Comparison of ENCODE assay signal across 39 cellular contexts in genomic region chr3:44186712-44187111, GRCh38. TPM values are rescaled to one million over a fixed set of nuclear protein-coding genes. Genes with fewer than 3 reads are reported as not detected.
"Had no signal": no experiment of that assay in that cellular context is flagged by ENCODE, and none has a peak within 500 bp of the region (broad histone marks: within the 10 kb centered on the region; RNA-seq: fewer than 3 reads in every experiment).

No MANE protein-coding gene starts in this region.

- H3K27me3 ChIP-seq: brain microvascular endothelial cell, MG63 had no signal

- DNase-seq: activated CD4-positive, alpha-beta memory T cell treated with anti-CD3 and anti-CD28 coated beads, Interleukin-2, amount 10 ng/mL, durations not matched to agents 7 days and 5 days; activated CD4-positive, alpha-beta T cell treated with anti-CD3 and anti-CD28 coated beads for 1 hour; activated CD4-positive, alpha-beta T cell treated with anti-CD3 and anti-CD28 coated beads for 48 hours; activated CD4-positive, CD25-positive, alpha-beta regulatory T cell; activated CD8-positive, alpha-beta memory T cell treated with anti-CD3 and anti-CD28 coated beads for 24 hours; activated CD8-positive, alpha-beta memory T cell treated with anti-CD3 and anti-CD28 coated beads, Interleukin-2, amount 10 ng/mL, durations not matched to agents 7 days and 5 days; activated CD8-positive, alpha-beta memory T cell treated with anti-CD3 and anti-CD28 coated beads, Interleukin-2, amount 50 U/mL, for 48 hours; activated effector memory CD4-positive, alpha-beta T cell treated with Interleukin-2 at 50 U/mL for 16 hours; activated naive CD4-positive, alpha-beta T cell treated with anti-CD3 and anti-CD28 coated beads, Interleukin-2, amount 10 ng/mL, durations not matched to agents 7 days and 5 days; activated naive CD8-positive, alpha-beta T cell treated with anti-CD3 and anti-CD28 coated beads, Interleukin-2, amount 50 U/mL, for 24 hours; activated T-cell treated with anti-CD3 and anti-CD28 coated beads, Interleukin-2, amount 50 U/mL, for 48 hours; anterior cingulate cortex; brain microvascular endothelial cell; central memory CD4-positive, alpha-beta T cell; Kasumi-1; MG63; MV-4-11; NCI-H1092; NCI-H1417; NCI-H146; NCI-H187; NCI-H2029 treated with DMSO at 0.1 percent for 48 hours; NCI-H2171 treated with DMSO at 0.1 percent for 48 hours; NCI-H2227 treated with DMSO at 0.1 percent for 48 hours; NCI-H446; NCI-H510A treated with DMSO at 0.1 percent for 48 hours; NCI-H526 treated with DMSO at 0.1 percent for 48 hours; NCI-H82; PC-9; Right ventricle myocardium superior; T1000; WERI-Rb-1 had no signal

- H3K4me3 ChIP-seq: MG63, PC-9, SK-N-MC had no signal

- H3K9me3 ChIP-seq: MG63 had no signal

- H2AFZ ChIP-seq: PC-9 had no signal

- H3K36me3 ChIP-seq: brain microvascular endothelial cell, MG63, WERI-Rb-1 had no signal

- H3K4me2 ChIP-seq: PC-9 had no signal

- FAIRE-seq: colon, RCC 7860 had no signal

- H3K4me1 Mint-ChIP-seq: activated CD4-positive, alpha-beta memory T cell treated with anti-CD3 and anti-CD28 coated beads, Interleukin-2, amount 10 ng/mL, durations not matched to agents 7 days and 5 days; activated CD8-positive, alpha-beta memory T cell treated with anti-CD3 and anti-CD28 coated beads, Interleukin-2, amount 10 ng/mL, durations not matched to agents 7 days and 5 days; activated naive CD4-positive, alpha-beta T cell treated with anti-CD3 and anti-CD28 coated beads, Interleukin-2, amount 10 ng/mL, durations not matched to agents 7 days and 5 days had no signal

- ATAC-seq: activated CD8-positive, alpha-beta memory T cell treated with anti-CD3 and anti-CD28 coated beads, Interleukin-2, amount 10 ng/mL, durations not matched to agents 7 days and 5 days; activated naive CD8-positive, alpha-beta T cell treated with anti-CD3 and anti-CD28 coated beads, Interleukin-2, amount 50 U/mL, for 24 hours had no signal

- H3K27ac Mint-ChIP-seq: activated CD4-positive, alpha-beta memory T cell treated with anti-CD3 and anti-CD28 coated beads, Interleukin-2, amount 10 ng/mL, durations not matched to agents 7 days and 5 days; activated CD8-positive, alpha-beta memory T cell treated with anti-CD3 and anti-CD28 coated beads, Interleukin-2, amount 10 ng/mL, durations not matched to agents 7 days and 5 days; activated naive CD4-positive, alpha-beta T cell treated with anti-CD3 and anti-CD28 coated beads, Interleukin-2, amount 10 ng/mL, durations not matched to agents 7 days and 5 days; activated naive CD8-positive, alpha-beta T cell; activated naive CD8-positive, alpha-beta T cell treated with anti-CD3 and anti-CD28 coated beads, Interleukin-2, amount 50 U/mL, for 24 hours had no signal

- H3K27ac ChIP-seq: brain microvascular endothelial cell, PC-9, SK-N-MC, WERI-Rb-1 had no signal

- H3K4me3 Mint-ChIP-seq: activated CD4-positive, alpha-beta memory T cell treated with anti-CD3 and anti-CD28 coated beads, Interleukin-2, amount 10 ng/mL, durations not matched to agents 7 days and 5 days; activated CD8-positive, alpha-beta memory T cell treated with anti-CD3 and anti-CD28 coated beads, Interleukin-2, amount 10 ng/mL, durations not matched to agents 7 days and 5 days; activated naive CD4-positive, alpha-beta T cell treated with anti-CD3 and anti-CD28 coated beads, Interleukin-2, amount 10 ng/mL, durations not matched to agents 7 days and 5 days; activated naive CD8-positive, alpha-beta T cell; activated naive CD8-positive, alpha-beta T cell treated with anti-CD3 and anti-CD28 coated beads, Interleukin-2, amount 50 U/mL, for 24 hours had no signal

- H3K9me3 Mint-ChIP-seq: activated CD4-positive, alpha-beta memory T cell treated with anti-CD3 and anti-CD28 coated beads, Interleukin-2, amount 10 ng/mL, durations not matched to agents 7 days and 5 days; activated naive CD4-positive, alpha-beta T cell treated with anti-CD3 and anti-CD28 coated beads, Interleukin-2, amount 10 ng/mL, durations not matched to agents 7 days and 5 days; activated naive CD8-positive, alpha-beta T cell treated with anti-CD3 and anti-CD28 coated beads, Interleukin-2, amount 50 U/mL, for 24 hours had no signal

RNA-seq across cellular contexts. Expression of gene TOPAZ1, which starts 55.0 kb away (rescaled TPM):
- total RNA-seq: activated CD4-positive, alpha-beta memory T cell treated with anti-CD3 and anti-CD28 coated beads, Interleukin-2, amount 10 ng/mL, durations not matched to agents 7 days and 5 days; activated CD8-positive, alpha-beta memory T cell treated with anti-CD3 and anti-CD28 coated beads, Interleukin-2, amount 10 ng/mL, durations not matched to agents 7 days and 5 days; cerebellum; PC-9; Right ventricle myocardium superior; T-helper 1 cell treated with Interleukin-12 subunit alpha and Interleukin-12 subunit beta and Interleukin-4 antibody, amounts not matched to agents 30 ng/mL and 1 ng/mL, for 36 hours; T-helper 2 cell treated with Interferon-gamma antibody and Interleukin-4, amounts not matched to agents 100 ng/mL and 5 ng/mL, for 36 hours had no signal
